In genomic region chr7:40873248-40873647, GRCh38 we compare ENCODE assay signal across 29 cellular contexts.
"Had no signal": no experiment of that assay in that cellular context is flagged by ENCODE, and none has a peak within 500 bp of the region (broad histone marks: within the 10 kb centered on the region; RNA-seq: fewer than 3 reads in every experiment).

No MANE protein-coding gene starts in this region.

- H3K4me3 ChIP-seq: adrenal gland, Peyer's patch, SJSA1 had no signal

- H3K27me3 ChIP-seq: adrenal gland, Peyer's patch, SJSA1 had no signal

- H3K27ac ChIP-seq: adrenal gland, KMS-11, Peyer's patch, SJSA1 had no signal

- H3K36me3 ChIP-seq: adrenal gland, Peyer's patch, SJSA1 had no signal

- DNase-seq: activated CD4-positive, alpha-beta memory T cell treated with anti-CD3 and anti-CD28 coated beads for 36 hours; activated CD4-positive, alpha-beta T cell treated with anti-CD3 and anti-CD28 coated beads for 36 hours; activated CD4-positive, alpha-beta T cell treated with anti-CD3 and anti-CD28 coated beads, Interleukin-2, amount 10 ng/mL, durations not matched to agents 7 days and 5 days; activated CD8-positive, alpha-beta memory T cell treated with anti-CD3 and anti-CD28 coated beads, Interleukin-2, amount 50 U/mL, for 4 hours; activated gamma-delta T cell treated with Interleukin-2 at 50 U/mL for 16 hours; activated naive CD4-positive, alpha-beta T cell treated with anti-CD3 and anti-CD28 coated beads for 36 hours; activated T-cell treated with anti-CD3 and anti-CD28 coated beads for 4 hours; activated T-cell treated with anti-CD3 and anti-CD28 coated beads, Interleukin-2, amount 50 U/mL, for 4 hours; adrenal gland; anterior cingulate cortex; central memory CD4-positive, alpha-beta T cell; NCI-H1092 treated with DMSO at 0.1 percent for 48 hours; NCI-H1417; NCI-H146; NCI-H187; NCI-H2029 treated with DMSO at 0.1 percent for 48 hours; NCI-H2107; NCI-H2171; NCI-H510A; NCI-H526; NCI-H748 treated with DMSO at 0.1 percent for 48 hours; NK-92 treated with Interleukin-12 subunit alpha and Interleukin-12 subunit beta, amount 100 ng/mL, for 24 hours; PC-3; Peyer's patch; RPMI8226; SHP77 treated with DMSO at 0.1 percent for 48 hours; SK-N-SH had no signal
